ENCODE assay signal across 8 cellular contexts in the genomic region with DNA sequence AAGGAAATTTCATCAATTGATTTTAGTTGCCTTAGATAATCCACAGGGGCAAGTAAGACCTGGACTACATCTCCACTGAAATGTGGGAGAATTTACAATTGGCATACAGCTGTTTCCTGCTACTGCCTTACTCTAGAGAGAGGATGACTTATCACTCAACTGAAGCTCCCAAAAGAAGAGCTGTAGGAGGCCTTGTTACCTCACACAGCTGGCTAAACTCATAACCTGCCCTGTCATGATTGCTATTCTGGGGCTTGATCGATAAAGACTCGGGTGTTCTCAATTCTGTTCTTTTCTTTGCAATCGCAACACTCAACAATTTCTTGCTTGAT.
DNase-seq lines count a peak whose midpoint lies in the region; ATAC-seq and TF ChIP-seq lines count a peak whose summit lies in the region.

No MANE protein-coding gene starts in this region.

- no peaks in the 10 kb centered on the region for H3K36me3 ChIP-seq in effector memory CD4-positive, alpha-beta T cell (ENCODE audit: control insufficient read depth, insufficient read depth, low read length)
- no peaks in the 10 kb centered on the region for H3K36me3 ChIP-seq in right atrium auricular region

- H3K4me3 ChIP-seq in GM08714 (ENCODE audit: low read length) (peak overlapping the region; percentile 64; the same call in 1 of the 2 replicates), right atrium auricular region (peak overlapping the region in 1 of 2 donors; percentile 32)
- H3K4me3 ChIP-seq in effector memory CD4-positive, alpha-beta T cell (ENCODE audit: insufficient read depth, low read depth, low read length, poor library complexity, severe bottlenecking): peak overlapping the region; percentile 57

- ATAC-seq in GM19463 (IDR thresholded peaks at IDR 0.05; ENCODE audit: unreplicated experiment) (peak; percentile 4), HG03460 (IDR thresholded peaks at IDR 0.05; ENCODE audit: unreplicated experiment) (peak; percentile 16), HG03457 (IDR thresholded peaks at IDR 0.05; ENCODE audit: unreplicated experiment) (no peak)

- TF ChIP-seq CTCF in right atrium auricular region (IDR thresholded peaks at IDR 0.05): no peak

- H3K27ac ChIP-seq in effector memory CD4-positive, alpha-beta T cell (ENCODE audit: insufficient read depth, low read length, poor library complexity, severe bottlenecking): peak overlapping the region; percentile 68
- no peak overlapping the region for H3K27ac ChIP-seq in right atrium auricular region

- no peak for DNase-seq in effector memory CD4-positive, alpha-beta T cell
- DNase-seq in HT-29 (ENCODE audit: low spot score) (no peak), NCI-H1417 treated with DMSO at 0.1 percent for 48 hours (lab: John Stamatoyannopoulos, UW) (no peak), right atrium auricular region (ENCODE audit: low spot score) (no peak)

- no peaks in the 10 kb centered on the region for H3K9me3 ChIP-seq in effector memory CD4-positive, alpha-beta T cell (ENCODE audit: control insufficient read depth, low read length)
- no peaks in the 10 kb centered on the region for H3K9me3 ChIP-seq in right atrium auricular region

- H3K27me3 ChIP-seq in effector memory CD4-positive, alpha-beta T cell (replicated peaks; ENCODE audit: control insufficient read depth, insufficient read depth, low read length, poor library complexity, severe bottlenecking): no peaks in the 10 kb centered on the region
- H3K27me3 ChIP-seq in right atrium auricular region: no peaks in the 10 kb centered on the region

- peaks cover 4% of the 10 kb centered on the region for H3K4me1 ChIP-seq in effector memory CD4-positive, alpha-beta T cell (ENCODE audit: control insufficient read depth, insufficient read depth, low read length, poor library complexity, severe bottlenecking)
- no peaks in the 10 kb centered on the region for H3K4me1 ChIP-seq in right atrium auricular region
